In genomic region chr16:73000020-73000906, GRCh38 we compare ENCODE assay signal across 1 cellular context.
TF ChIP-seq lines count a peak whose summit lies in the region.

No MANE protein-coding gene starts in this region.

TF ChIP-seq in HepG2, 621 proteins besides CTCF, POLR2A, EP300 and RAD21 (continued from another document and continues in another):
- TF ChIP-seq ZNF550 (CRISPR knock-in tag; IDR thresholded peaks at IDR 0.05; ENCODE audit: borderline replicate concordance) (no peak), ZKSCAN8 (CRISPR knock-in tag; IDR thresholded peaks at IDR 0.05; ENCODE audit: borderline replicate concordance) (no peak), HIVEP1 (CRISPR knock-in tag; IDR thresholded peaks at IDR 0.05) (no peak), MTERF4 (CRISPR knock-in tag; IDR thresholded peaks at IDR 0.05) (peak; percentile 31; the same call in 1 of the 2 replicates), HIC2 (CRISPR knock-in tag; IDR thresholded peaks at IDR 0.05; ENCODE audit: low read depth) (peak; percentile 75), ZNF101 (CRISPR knock-in tag; IDR thresholded peaks at IDR 0.05; ENCODE audit: borderline replicate concordance, low read depth) (no peak), ZSCAN5A (CRISPR knock-in tag; IDR thresholded peaks at IDR 0.05; ENCODE audit: borderline replicate concordance) (no peak), RBM39 (IDR thresholded peaks at IDR 0.05; ENCODE audit: low read depth, low read length, poor library complexity, severe bottlenecking) (no peak), ONECUT2 (CRISPR knock-in tag; IDR thresholded peaks at IDR 0.05) (0 out of 2 replicates have a peak, but pooled peaks have one; percentile 19), STAG1 (CRISPR knock-in tag; IDR thresholded peaks at IDR 0.05) (peak; percentile 17; the same call in 1 of the 2 replicates), ZNF672 (CRISPR knock-in tag; IDR thresholded peaks at IDR 0.05) (no peak), SALL2 (CRISPR knock-in tag; IDR thresholded peaks at IDR 0.05) (peak; percentile 59; the same call in 1 of the 2 replicates), MAFG (CRISPR knock-in tag; IDR thresholded peaks at IDR 0.05) (no peak), CREBL2 (CRISPR knock-in tag; IDR thresholded peaks at IDR 0.05; ENCODE audit: borderline replicate concordance) (no peak), PATZ1 (CRISPR knock-in tag; IDR thresholded peaks at IDR 0.05) (peak; percentile 62), ZNF841 (CRISPR knock-in tag; IDR thresholded peaks at IDR 0.05; ENCODE audit: borderline replicate concordance) (no peak), ZBTB42 (CRISPR knock-in tag; IDR thresholded peaks at IDR 0.05) (no peak), KLF12 (CRISPR knock-in tag; IDR thresholded peaks at IDR 0.05; ENCODE audit: borderline replicate concordance) (peak; percentile 21; the same call in 1 of the 2 replicates), NCOA2 (CRISPR knock-in tag; IDR thresholded peaks at IDR 0.05) (peak; percentile 42; the same call in 1 of the 2 replicates), ZNF44 (CRISPR knock-in tag; IDR thresholded peaks at IDR 0.05) (0 out of 2 replicates have a peak, but pooled peaks have one; percentile 53), ZNF883 (CRISPR knock-in tag; IDR thresholded peaks at IDR 0.05; ENCODE audit: not compliant biosample characterization) (no peak), ZMYM4 (CRISPR knock-in tag; IDR thresholded peaks at IDR 0.05) (peak; percentile 30; the same call in 1 of the 2 replicates), ZNF746 (CRISPR knock-in tag; IDR thresholded peaks at IDR 0.05) (0 out of 2 replicates have a peak, but pooled peaks have one; percentile 16), ZNF33B (CRISPR knock-in tag; IDR thresholded peaks at IDR 0.05) (0 out of 2 replicates have a peak, but pooled peaks have one; percentile 66), ZBTB2 (CRISPR knock-in tag; IDR thresholded peaks at IDR 0.05; ENCODE audit: low read depth) (no peak), HNF4G (IDR thresholded peaks at IDR 0.05; ENCODE audit: borderline replicate concordance, low read depth, low read length) (0 out of 2 replicates have a peak, but pooled peaks have one; percentile 20), HNF4G (CRISPR knock-in tag; IDR thresholded peaks at IDR 0.05; ENCODE audit: borderline replicate concordance, low read depth) (no peak), ZNF790 (CRISPR knock-in tag; IDR thresholded peaks at IDR 0.05; ENCODE audit: borderline replicate concordance) (no peak), ZSCAN25 (CRISPR knock-in tag; IDR thresholded peaks at IDR 0.05) (no peak), SAFB2 (CRISPR knock-in tag; IDR thresholded peaks at IDR 0.05; ENCODE audit: borderline replicate concordance, low read depth) (peak; percentile 82; the same call in 1 of the 2 replicates), AHR (CRISPR knock-in tag; IDR thresholded peaks at IDR 0.05) (peak; percentile 77; the same call in 1 of the 2 replicates), ZNF562 (CRISPR knock-in tag; IDR thresholded peaks at IDR 0.05; ENCODE audit: borderline replicate concordance) (no peak), ZNF556 (CRISPR knock-in tag; IDR thresholded peaks at IDR 0.05; ENCODE audit: borderline replicate concordance) (no peak), ZNF619 (CRISPR knock-in tag; IDR thresholded peaks at IDR 0.05) (no peak), ZNF224 (CRISPR knock-in tag; IDR thresholded peaks at IDR 0.05) (no peak), PCBP2 (optimal IDR thresholded peaks at IDR 0.05; ENCODE audit: low read depth, low read length, poor library complexity, severe bottlenecking) (no peak), DMAP1 (CRISPR knock-in tag; IDR thresholded peaks at IDR 0.05) (0 out of 2 replicates have a peak, but pooled peaks have one; percentile 37), ZNF512B (CRISPR knock-in tag; IDR thresholded peaks at IDR 0.05; ENCODE audit: borderline replicate concordance) (no peak), CAMTA2 (CRISPR knock-in tag; IDR thresholded peaks at IDR 0.05; ENCODE audit: borderline replicate concordance) (0 out of 2 replicates have a peak, but pooled peaks have one; percentile 23), ZNF274 (CRISPR knock-in tag; IDR thresholded peaks at IDR 0.05) (no peak), ZNF354B (CRISPR knock-in tag; IDR thresholded peaks at IDR 0.05) (no peak), NCOR1 (IDR thresholded peaks at IDR 0.05; ENCODE audit: borderline replicate concordance, low read length) (peak; percentile 56; the same call in 1 of the 2 replicates), SOX13 (IDR thresholded peaks at IDR 0.05) (no peak), SOX13 (CRISPR knock-in tag; conservative IDR thresholded peaks at IDR 0.05 in 1 of 2, IDR thresholded peaks at IDR 0.05 in 1 of 2) (peak in 1 of 2 experiments; percentile 85; a peak in 2 of 4 replicates), HOXD1 (CRISPR knock-in tag; IDR thresholded peaks at IDR 0.05) (peak; percentile 24; the same call in 1 of the 2 replicates), ZBTB20 (CRISPR knock-in tag; IDR thresholded peaks at IDR 0.05; ENCODE audit: borderline replicate concordance, low read depth) (no peak), RXRA (CRISPR knock-in tag; IDR thresholded peaks at IDR 0.05) (peak; percentile 83), ZHX2 (IDR thresholded peaks at IDR 0.05; ENCODE audit: low read depth) (no peak), ZHX2 (CRISPR knock-in tag; IDR thresholded peaks at IDR 0.05; ENCODE audit: borderline replicate concordance) (no peak), ZNF460 (CRISPR knock-in tag; IDR thresholded peaks at IDR 0.05; ENCODE audit: borderline replicate concordance) (no peak)
